In the genomic region with DNA sequence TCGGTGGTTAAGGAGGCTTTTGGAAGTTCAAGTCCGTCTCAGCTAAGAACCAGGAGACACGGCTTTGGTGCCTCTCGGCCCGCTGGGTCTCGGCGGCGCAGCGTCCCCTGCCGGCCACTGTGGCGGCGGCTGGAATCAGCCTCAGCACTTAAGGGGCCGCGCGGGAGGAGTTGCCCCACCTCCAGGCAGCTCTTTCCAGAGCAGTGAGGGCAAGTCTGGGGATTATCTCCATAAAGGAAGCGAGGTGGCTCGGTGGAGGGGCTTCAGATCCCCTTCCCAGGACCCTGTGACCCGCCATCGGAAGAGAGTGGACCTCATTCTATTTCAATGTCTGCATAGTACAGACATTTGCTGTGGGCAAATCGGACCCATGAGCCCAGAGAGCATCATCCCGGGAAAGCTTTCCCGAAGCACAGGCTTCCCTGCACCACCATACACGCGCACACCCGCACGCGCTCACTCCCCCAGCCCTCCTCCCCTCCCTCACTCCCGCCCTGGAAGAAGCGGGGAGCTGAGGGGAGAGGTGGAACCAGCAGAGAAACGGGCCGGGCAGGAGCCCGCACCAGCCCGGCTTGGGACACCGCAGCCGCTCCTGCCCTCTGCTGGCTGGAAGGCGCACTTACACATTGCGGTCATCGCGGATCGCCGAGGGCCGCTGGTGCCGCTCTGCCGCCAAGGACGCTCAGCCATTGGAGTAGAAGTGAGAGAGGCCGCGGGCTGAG, we compare ENCODE assay signal across 9 cellular contexts. TPM values are rescaled to one million over a fixed set of nuclear protein-coding genes. Genes with fewer than 3 reads are reported as not detected.
DNase-seq lines count a peak whose midpoint lies in the region; ATAC-seq and TF ChIP-seq lines count a peak whose summit lies in the region.
"Had no signal": no experiment of that assay in that cellular context is flagged by ENCODE, and none has a peak within 500 bp of the region (broad histone marks: within the 10 kb centered on the region; RNA-seq: fewer than 3 reads in every experiment).

No MANE protein-coding gene starts in this region.

- ATAC-seq in GM19351 (IDR thresholded peaks at IDR 0.05; ENCODE audit: unreplicated experiment) (peak; percentile 96), HG03469 (IDR thresholded peaks at IDR 0.05; ENCODE audit: unreplicated experiment) (peak; percentile 82)

- H3K9me3 Mint-ChIP-seq in CD14-positive monocyte: no peaks in the 10 kb centered on the region

- peak overlapping the region; percentile 70 to 89 (median 85) for H3K27ac Mint-ChIP-seq in CD14-positive monocyte

- H3K36me3 Mint-ChIP-seq in CD14-positive monocyte: no peaks in the 10 kb centered on the region

- peak overlapping the region; percentile 91 to 96 for H3K4me3 Mint-ChIP-seq in CD14-positive monocyte

- DNase-seq in CD14-positive monocyte (ENCODE audit: low spot score): peak; percentile 75
- DNase-seq in NCI-H69 (lab: John Stamatoyannopoulos, UW): peak; percentile 84
- peak; percentile 83 to 86 for DNase-seq in activated CD4-positive, alpha-beta T cell treated with anti-CD3 and anti-CD28 coated beads, Interleukin-2, amount 50 U/mL, for 48 hours
- DNase-seq in ecto neural progenitor cell (ENCODE audit: low spot score): peak; percentile 92
- DNase-seq in lung microvascular endothelial cell (ENCODE audit: low read depth in 2 of 2): peak; percentile 86 to 89
- peak; percentile 60 to 81 (median 67) for DNase-seq in stimulated activated CD4-positive, alpha-beta T cell treated with anti-CD3 and anti-CD28 coated beads, TNF-alpha, amount 100 ng/mL, for 24 hours (ENCODE audit: low read depth in 3 of 3)

- H3K4me1 Mint-ChIP-seq in CD14-positive monocyte: peaks cover 24% of the 10 kb centered on the region

- H3K27me3 Mint-ChIP-seq in CD14-positive monocyte (ENCODE audit: low read depth in 3 of 3): peaks cover 4 to 11% (median 8%) of the 10 kb centered on the region in 3 donors

- peak; percentile 98 for TF ChIP-seq CTCF in CD14-positive monocyte (IDR thresholded peaks at IDR 0.05)

- intact Hi-C loops in CD14-positive monocyte (cut with micrococcal nuclease): loop anchor here (1.0 to 10.0 kb wide), 4 partner anchors 113 to 276 kb away; no protein-coding TSS in a partner anchor

RNA-seq across cellular contexts. Expression of a gene that starts 15.9 kb away (rescaled TPM):
- polyA plus RNA-seq in CD14-positive monocyte: 100 to 1,000 TPM; 307 to 483 TPM
- not detected in 2 replicates for total RNA-seq in lung microvascular endothelial cell
- total RNA-seq: glomerular endothelial cell had no signal

RNA-seq across cellular contexts. Expression of a gene that starts 18.6 kb away (rescaled TPM):
- 10 to 100 TPM; 20.1 to 21.1 TPM for polyA plus RNA-seq in CD14-positive monocyte
- total RNA-seq in lung microvascular endothelial cell: 13.1 and 19.0 TPM in 2 replicates

RNA-seq across cellular contexts. Expression of a gene that starts 27.9 kb away (rescaled TPM):
- polyA plus RNA-seq in CD14-positive monocyte: not detected
- total RNA-seq in lung microvascular endothelial cell: not detected in 2 replicates
- total RNA-seq: glomerular endothelial cell had no signal

RNA-seq across cellular contexts. Expression of a gene that starts 53.7 kb away (rescaled TPM):
- 10 to 100 TPM in 1 of 2 donors, 1 to 10 TPM in 1; 6.8 to 11.1 TPM for polyA plus RNA-seq in CD14-positive monocyte
- total RNA-seq in lung microvascular endothelial cell: 0.65 and 3.6 TPM in 2 replicates

RNA-seq across cellular contexts. Expression of a gene that starts 58.9 kb away (rescaled TPM):
- polyA plus RNA-seq in CD14-positive monocyte: not detected
- total RNA-seq in lung microvascular endothelial cell: not detected in 2 replicates
- total RNA-seq: glomerular endothelial cell had no signal

Comparison
In these comparisons a context has a peak if more than half of its experiments do, and no peak if none do; other contexts are left out.
1. Peak in every context shown above with its lines: DNase-seq and ATAC-seq.